ENCODE assay signal across 14 cellular contexts in genomic region chr14:20247651-20248246, GRCh38. TPM values are rescaled to one million over a fixed set of nuclear protein-coding genes. Genes with fewer than 3 reads are reported as not detected.
A peak's percentile ranks its signal among the peaks of the same experiment; 100 is the strongest.
DNase-seq lines count a peak whose midpoint lies in the region; ATAC-seq and TF ChIP-seq lines count a peak whose summit lies in the region.
"Had no signal": no experiment of that assay in that cellular context is flagged by ENCODE, and none has a peak within 500 bp of the region (broad histone marks: within the 10 kb centered on the region; RNA-seq: fewer than 3 reads in every experiment).

No MANE protein-coding gene starts in this region.

- CTCF ChIA-PET in mammary epithelial cell (lab: Charles Lee; ENCODE audit: low non-redundant PET) = interaction anchor here (0.6 kb wide), 1 partner anchor 42 kb away, joined by 5 read pairs; no protein-coding TSS in a partner anchor

- H3K9me3 ChIP-seq in mammary epithelial cell (replicated peaks; ENCODE audit: insufficient read depth, low read length) (no peaks in the 10 kb centered on the region), MG63 (no peaks in the 10 kb centered on the region)

- H2AFZ ChIP-seq in mammary epithelial cell (ENCODE audit: low read depth, low read length) = no peak overlapping the region

- H4K20me1 ChIP-seq in mammary epithelial cell (ENCODE audit: insufficient read depth, low read length) = no peaks in the 10 kb centered on the region

- no peaks in the 10 kb centered on the region for H3K4me1 ChIP-seq in mammary epithelial cell (ENCODE audit: insufficient read depth, low read length)

- H3K27ac ChIP-seq in 22Rv1 (no peak overlapping the region), mammary epithelial cell (ENCODE audit: insufficient read depth, low read depth, low read length) (no peak overlapping the region)

- BruUV-seq in mammary epithelial cell (replicated peaks; lab: Mats Ljungman, UMichigan) = no TSS peak

- peak; percentile 82 for TF ChIP-seq CTCF in 22Rv1 (IDR thresholded peaks at IDR 0.05)
- TF ChIP-seq CTCF in GM12865 (IDR thresholded peaks at IDR 0.05; ENCODE audit: insufficient read depth, low read depth, low read length, missing control alignments) = peak; percentile 24
- TF ChIP-seq CTCF in mammary epithelial cell (conservative IDR thresholded peaks at IDR 0.05 in 1 of 2, IDR thresholded peaks at IDR 0.05 in 1 of 2; ENCODE audit: extremely low read depth in 1 of 2, insufficient read depth in 1 of 2, low read depth in 1 of 2, low read length in 2 of 2) = peak; percentile 54 to 72

- H3K27me3 ChIP-seq in mammary epithelial cell (ENCODE audit: insufficient read depth, low read length) = no peaks in the 10 kb centered on the region
- no peaks in the 10 kb centered on the region for H3K27me3 ChIP-seq in MG63

- 48% methylated on average over 3 of the region's 3 CpGs for WGBS in mammary epithelial cell (ENCODE audit: low coverage, missing lambda C conversion rate)

- no peak for ATAC-seq in HG03097 (IDR thresholded peaks at IDR 0.05; ENCODE audit: low FRiP score, unreplicated experiment)
- ATAC-seq in Right ventricle myocardium superior (ENCODE audit: poor library complexity) = no peak

- DNase-seq in GM12865 (ENCODE audit: low read depth) = peak; percentile 33
- DNase-seq in NCI-H460 (ENCODE audit: extremely low read depth, low read depth) = peak; percentile 16
- peak; percentile 16 for DNase-seq in mammary epithelial cell
- no peak for DNase-seq in A172 (ENCODE audit: low spot score)
- DNase-seq in MG63 = no peak
- no peak for DNase-seq in Right ventricle myocardium superior
- DNase-seq: activated CD4-positive, alpha-beta T cell treated with anti-CD3 and anti-CD28 coated beads for 1 hour; activated naive CD8-positive, alpha-beta T cell treated with anti-CD3 and anti-CD28 coated beads, Interleukin-2, amount 10 ng/mL, durations not matched to agents 7 days and 5 days; effector memory CD4-positive, alpha-beta T cell; stimulated activated CD4-positive, alpha-beta T cell treated with anti-CD3 and anti-CD28 coated beads, Interleukin-4, amount 100 ng/mL, for 1 hour had no signal

- in situ Hi-C loops in mammary epithelial cell (cut with MboI; ENCODE audit: low sequenced_read_pairs in 2 of 2) = no loop called here

- H3K4me3 ChIP-seq in GM12865 (ENCODE audit: low read depth, low read length) (no peak overlapping the region), mammary epithelial cell (replicated peaks in 1 of 3; ENCODE audit: insufficient read depth in 1 of 3, low read depth in 2 of 3, low read length in 3 of 3) (no peak overlapping the region), MG63 (no peak overlapping the region)

- H3K4me2 ChIP-seq in mammary epithelial cell (ENCODE audit: insufficient read depth, low read depth, low read length) = no peak overlapping the region

- no peak overlapping the region for H3K9ac ChIP-seq in mammary epithelial cell (ENCODE audit: insufficient read depth, low read length)

- no peaks in the 10 kb centered on the region for H3K79me2 ChIP-seq in mammary epithelial cell (ENCODE audit: insufficient read depth, low read length)

- no peaks in the 10 kb centered on the region for H3K36me3 ChIP-seq in mammary epithelial cell (ENCODE audit: insufficient read depth, low read length)
- H3K36me3 ChIP-seq in MG63 = no peaks in the 10 kb centered on the region

- intact Hi-C loops in mammary epithelial cell (cut with micrococcal nuclease) = loop anchor here (5.0 kb wide), 1 partner anchor 370 kb away; the partner anchor contains the start of gene OR4K2
- intact Hi-C loops in Right ventricle myocardium superior (cut with DNase I) = no loop called here

- dilution Hi-C loops in mammary epithelial cell (cut with HindIII; ENCODE audit: low sequenced_read_pairs) = no loop called here

RNA-seq across cellular contexts. Expression of gene OR11H4, which starts 8.7 kb away (rescaled TPM):
- total RNA-seq in NCI-H460 (2014; rRNA removed; shearing (Covaris generic)) = not detected in 2 replicates
- polyA plus RNA-seq in NCI-H460 (2014; cell fraction: nucleus; rRNA removed) = not detected in 2 replicates
- total RNA-seq in mammary epithelial cell = not detected
- polyA plus RNA-seq in mammary epithelial cell = not detected
- not detected for polyA minus RNA-seq in mammary epithelial cell
- total RNA-seq in A172 (2014; rRNA removed; shearing (Covaris generic)) = not detected in 2 replicates
- not detected in 2 replicates for total RNA-seq in MG63 (2014; rRNA removed; shearing (Covaris generic); ENCODE audit: low replicate concordance)
- not detected for total RNA-seq in Right ventricle myocardium superior
- total RNA-seq: activated naive CD8-positive, alpha-beta T cell treated with anti-CD3 and anti-CD28 coated beads, Interleukin-2, amount 10 ng/mL, durations not matched to agents 7 days and 5 days; CD4-positive, CD25-positive, alpha-beta regulatory T cell had no signal
- polyA plus RNA-seq: CD4-positive, CD25-positive, alpha-beta regulatory T cell; neural cell had no signal

RNA-seq across cellular contexts. Expression of gene OR11H7, which starts 19.0 kb away (rescaled TPM):
- total RNA-seq in NCI-H460 (2014; rRNA removed; shearing (Covaris generic)) = not detected in 2 replicates
- not detected in 2 replicates for polyA plus RNA-seq in NCI-H460 (2014; cell fraction: nucleus; rRNA removed)
- total RNA-seq in mammary epithelial cell (not detected), Right ventricle myocardium superior (not detected)
- not detected for polyA plus RNA-seq in mammary epithelial cell
- not detected for polyA minus RNA-seq in mammary epithelial cell
- total RNA-seq in A172 (2014; rRNA removed; shearing (Covaris generic)) = not detected in 2 replicates
- total RNA-seq in MG63 (2014; rRNA removed; shearing (Covaris generic); ENCODE audit: low replicate concordance) = not detected in 2 replicates
- total RNA-seq: activated naive CD8-positive, alpha-beta T cell treated with anti-CD3 and anti-CD28 coated beads, Interleukin-2, amount 10 ng/mL, durations not matched to agents 7 days and 5 days; CD4-positive, CD25-positive, alpha-beta regulatory T cell had no signal
- polyA plus RNA-seq: CD4-positive, CD25-positive, alpha-beta regulatory T cell; neural cell had no signal

RNA-seq across cellular contexts. Expression of gene OR11H6, which starts 24.2 kb away (rescaled TPM):
- not detected in 2 replicates for total RNA-seq in NCI-H460 (2014; rRNA removed; shearing (Covaris generic))
- not detected in 2 replicates for polyA plus RNA-seq in NCI-H460 (2014; cell fraction: nucleus; rRNA removed)
- total RNA-seq in mammary epithelial cell (not detected), Right ventricle myocardium superior (not detected)
- not detected for polyA plus RNA-seq in mammary epithelial cell
- not detected for polyA minus RNA-seq in mammary epithelial cell
- not detected in 2 replicates for total RNA-seq in A172 (2014; rRNA removed; shearing (Covaris generic))
- total RNA-seq in MG63 (2014; rRNA removed; shearing (Covaris generic); ENCODE audit: low replicate concordance) = not detected in 2 replicates
- total RNA-seq: activated naive CD8-positive, alpha-beta T cell treated with anti-CD3 and anti-CD28 coated beads, Interleukin-2, amount 10 ng/mL, durations not matched to agents 7 days and 5 days; CD4-positive, CD25-positive, alpha-beta regulatory T cell had no signal
- polyA plus RNA-seq: CD4-positive, CD25-positive, alpha-beta regulatory T cell; neural cell had no signal

RNA-seq across cellular contexts. Expression of gene OR11G2, which starts 57.1 kb away (rescaled TPM):
- not detected in 2 replicates for total RNA-seq in NCI-H460 (2014; rRNA removed; shearing (Covaris generic))
- not detected in 2 replicates for polyA plus RNA-seq in NCI-H460 (2014; cell fraction: nucleus; rRNA removed)
- not detected for total RNA-seq in mammary epithelial cell
- polyA plus RNA-seq in mammary epithelial cell = not detected
- polyA minus RNA-seq in mammary epithelial cell = not detected
- not detected in 2 replicates for total RNA-seq in A172 (2014; rRNA removed; shearing (Covaris generic))
- total RNA-seq in MG63 (2014; rRNA removed; shearing (Covaris generic); ENCODE audit: low replicate concordance) = not detected in 2 replicates
- not detected for total RNA-seq in Right ventricle myocardium superior
- total RNA-seq: activated naive CD8-positive, alpha-beta T cell treated with anti-CD3 and anti-CD28 coated beads, Interleukin-2, amount 10 ng/mL, durations not matched to agents 7 days and 5 days; CD4-positive, CD25-positive, alpha-beta regulatory T cell had no signal
- polyA plus RNA-seq: CD4-positive, CD25-positive, alpha-beta regulatory T cell; neural cell had no signal

RNA-seq across cellular contexts. Expression of gene TTC5, which starts 58.0 kb away (rescaled TPM):
- total RNA-seq in NCI-H460 (2014; rRNA removed; shearing (Covaris generic)) = 13.0 and 18.7 TPM in 2 replicates
- polyA plus RNA-seq in NCI-H460 (2014; cell fraction: nucleus; rRNA removed) = 21.3 and 25.4 TPM in 2 replicates
- total RNA-seq in mammary epithelial cell (10 to 100 TPM; 15.2 to 18.3 TPM), Right ventricle myocardium superior (10.6 TPM)
- polyA plus RNA-seq in mammary epithelial cell = 11.3 TPM
- 3.4 TPM for polyA minus RNA-seq in mammary epithelial cell
- total RNA-seq in A172 (2014; rRNA removed; shearing (Covaris generic)) = 10.6 and 16.8 TPM in 2 replicates
- total RNA-seq in MG63 (2014; rRNA removed; shearing (Covaris generic); ENCODE audit: low replicate concordance) = 12.6 and 36.7 TPM in 2 replicates

Comparison
In these comparisons a context has a peak if more than half of its experiments do, and no peak if none do; other contexts are left out.
1. CTCF ChIP-seq: peak in every context shown above with its lines; median percentile 82 in 22Rv1; 63 in mammary epithelial cell; 24 in GM12865.
2. DNase-seq: peak in GM12865 (single experiment), NCI-H460 (single experiment) and mammary epithelial cell (single experiment); none in A172 (single experiment), MG63 (single experiment) and Right ventricle myocardium superior (single experiment).